13 cellular contexts compared by ENCODE assay signal in genomic region chr14:81529391-81529790, GRCh38. TPM values are rescaled to one million over a fixed set of nuclear protein-coding genes. Genes with fewer than 3 reads are reported as not detected.
DNase-seq lines count a peak whose midpoint lies in the region; ATAC-seq, FAIRE-seq and TF ChIP-seq lines count a peak whose summit lies in the region.
"Had no signal": no experiment of that assay in that cellular context is flagged by ENCODE, and none has a peak within 500 bp of the region (broad histone marks: within the 10 kb centered on the region; RNA-seq: fewer than 3 reads in every experiment).

No MANE protein-coding gene starts in this region.

- in situ Hi-C loops in IMR-90 (cut with MboI; ENCODE audit: low sequenced_read_pairs), result no loop called here

- H3K27me3 Mint-ChIP-seq in astrocyte (ENCODE audit: low read depth, unreplicated experiment) (no peaks in the 10 kb centered on the region), H9 (ENCODE audit: low read depth) (no peaks in the 10 kb centered on the region)

- no peaks in the 10 kb centered on the region for H3K36me3 Mint-ChIP-seq in astrocyte (ENCODE audit: low read depth, unreplicated experiment)
- H3K36me3 Mint-ChIP-seq in H9 (ENCODE audit: insufficient read depth in 1 of 3, low read depth in 3 of 3), result peaks cover 0 to 21% (median 14%) of the 10 kb centered on the region in 3 experiments; a peak in 5 of 7 replicates

- intact Hi-C loops in IMR-90 (cut with micrococcal nuclease), result no loop called here
- intact Hi-C loops in ascending aorta (cut with DNase I), result no loop called here

- no peak for TF ChIP-seq RAD21 in IMR-90 (IDR thresholded peaks at IDR 0.05; ENCODE audit: low read length)
- no peak for TF ChIP-seq RAD21 in liver (IDR thresholded peaks at IDR 0.05)

- no peak overlapping the region for H2AK9ac ChIP-seq in IMR-90 (replicated peaks; ENCODE audit: low read depth, low read length, poor library complexity)

- no TSS peak for BruUV-seq in IMR-90 (replicated peaks; lab: Mats Ljungman, UMichigan)

- H2BK12ac ChIP-seq in H9 (ENCODE audit: insufficient read length, low read depth, low read length), result no peak overlapping the region

- POLR2A ChIA-PET in IMR-90 (lab: Charles Lee; ENCODE audit: unreplicated experiment), result no interaction called here

- peaks cover 16 to 17% of the 10 kb centered on the region in 2 experiments; a peak in 3 of 4 replicates for H3K79me1 ChIP-seq in IMR-90 (ENCODE audit: low read depth in 1 of 2, low read length in 2 of 2)
- H3K79me1 ChIP-seq in H9 (ENCODE audit: insufficient read depth, low read depth, low read length, poor library complexity, severe bottlenecking), result no peaks in the 10 kb centered on the region

- H4K91ac ChIP-seq in IMR-90 (ENCODE audit: insufficient read depth, low read depth, low read length) (no peak overlapping the region), H9 (ENCODE audit: insufficient read length, low read depth, low read length) (no peak overlapping the region)

- H3K4me3 Mint-ChIP-seq in astrocyte (ENCODE audit: unreplicated experiment) (no peak overlapping the region), H9 (no peak overlapping the region)

- H2AFZ ChIP-seq in IMR-90 (replicated peaks; ENCODE audit: low read length, poor library complexity), result no peak overlapping the region
- H2AFZ ChIP-seq in astrocyte (ENCODE audit: low read depth, low read length), result no peak overlapping the region
- H2AFZ ChIP-seq in H9 (ENCODE audit: low read length), result no peak overlapping the region

- H3K4me2 ChIP-seq in IMR-90 (ENCODE audit: low read depth, low read length) (no peak overlapping the region), astrocyte (ENCODE audit: low read length) (no peak overlapping the region), H9 (ENCODE audit: insufficient read depth, insufficient read length, low read length) (no peak overlapping the region)

- H3K14ac ChIP-seq in IMR-90 (replicated peaks; ENCODE audit: low read depth, low read length) (no peak overlapping the region), H9 (ENCODE audit: insufficient read depth, low read length) (no peak overlapping the region)

- H3K27me3 ChIP-seq in IMR-90 (ENCODE audit: control insufficient read depth, insufficient read depth, low read length) (no peaks in the 10 kb centered on the region), astrocyte (ENCODE audit: insufficient read depth, low read length) (no peaks in the 10 kb centered on the region), liver (ENCODE audit: control insufficient read depth in 4 of 4, insufficient read depth in 4 of 4, low read length in 3 of 4) (no peaks in the 10 kb centered on the region), ascending aorta (no peaks in the 10 kb centered on the region), H9 (ENCODE audit: insufficient read depth, low read length) (no peaks in the 10 kb centered on the region)

- CTCF ChIA-PET in IMR-90 (lab: Yijun Ruan, JAX), result interaction anchor here (0.9 kb wide), 1 partner anchor 27 kb away, joined by 3 read pairs; no protein-coding TSS in a partner anchor

- dilution Hi-C loops in IMR-90 (cut with HindIII; ENCODE audit: low sequenced_read_pairs, unreplicated experiment), result no loop called here

- H3K27ac Mint-ChIP-seq in astrocyte (ENCODE audit: unreplicated experiment) (peak overlapping the region; percentile 92), H9 (no peak overlapping the region; a peak in 1 of 7 replicates)

- peak; percentile 17 for FAIRE-seq in astrocyte (lab: Jason Lieb, UNC)

- H3K9ac ChIP-seq in IMR-90 (ENCODE audit: low read depth, low read length), result no peak overlapping the region
- H3K9ac ChIP-seq in astrocyte (ENCODE audit: low read length), result no peak overlapping the region
- no peak overlapping the region for H3K9ac ChIP-seq in liver (ENCODE audit: low read depth in 1 of 2, low read length in 2 of 2)
- no peak overlapping the region for H3K9ac ChIP-seq in H9 (ENCODE audit: extremely low read depth, insufficient read length, low read length)

- H3K79me2 ChIP-seq in astrocyte (ENCODE audit: insufficient read depth, low read length) (peaks cover 59% of the 10 kb centered on the region), H9 (ENCODE audit: insufficient read depth, low read length) (no peaks in the 10 kb centered on the region)

- H4K8ac ChIP-seq in IMR-90 (ENCODE audit: low read depth in 2 of 2, low read length in 2 of 2) (no peak overlapping the region), H9 (replicated peaks; ENCODE audit: insufficient read length, low read depth, low read length) (no peak overlapping the region)

- WGBS in IMR-90 (ENCODE audit: extremely low coverage in 2 of 2, insufficient read length in 1 of 2), 2 experiments, result no CpG with 5 or more reads among the region's 2 CpGs
- WGBS in liver, result 26% methylated on average over 2 of the region's 2 CpGs
- WGBS in H9 (ENCODE audit: extremely low coverage, insufficient read length, low lambda C conversion rate), result no CpG with 5 or more reads among the region's 2 CpGs

- no peak for ATAC-seq in IMR-90 (ENCODE audit: low read depth)
- no peak for ATAC-seq in GM21515 (IDR thresholded peaks at IDR 0.05; ENCODE audit: unreplicated experiment)

- H3T11ph ChIP-seq in H9 (ENCODE audit: low read length), result no peak overlapping the region

- 0 out of 2 replicates have a peak overlapping the region, but pooled peaks have one; percentile 32 for H3K4ac ChIP-seq in IMR-90 (ENCODE audit: low read depth, low read length)
- no peak overlapping the region for H3K4ac ChIP-seq in H9 (ENCODE audit: low read depth, low read length)

- no peak overlapping the region for H3K27ac ChIP-seq in IMR-90 (ENCODE audit: insufficient read depth, low read length)
- H3K27ac ChIP-seq in astrocyte (ENCODE audit: low read depth, low read length), result no peak overlapping the region
- peak overlapping the region; percentile 5 to 16 for H3K27ac ChIP-seq in liver (ENCODE audit: low read depth in 1 of 2, low read length in 2 of 2)
- no peak overlapping the region for H3K27ac ChIP-seq in ascending aorta
- no peak overlapping the region for H3K27ac ChIP-seq in H9 (ENCODE audit: insufficient read length, low read depth, low read length)

- H3K9me3 ChIP-seq in IMR-90 (ENCODE audit: control insufficient read depth, insufficient read depth, low read length) (no peaks in the 10 kb centered on the region), astrocyte (ENCODE audit: insufficient read depth, low read depth, low read length) (no peaks in the 10 kb centered on the region), liver (ENCODE audit: control insufficient read depth in 4 of 4, low read length in 3 of 4) (no peaks in the 10 kb centered on the region), ascending aorta (no peaks in the 10 kb centered on the region), H9 (ENCODE audit: control insufficient read depth, low read depth, low read length) (no peaks in the 10 kb centered on the region)
- H3K9me3 ChIP-seq: HAP-1 had no signal

- H3K9me3 Mint-ChIP-seq in astrocyte (ENCODE audit: unreplicated experiment) (no peaks in the 10 kb centered on the region), H9 (no peaks in the 10 kb centered on the region)

- TF ChIP-seq CTCF in IMR-90 (conservative IDR thresholded peaks at IDR 0.05; ENCODE audit: low read depth, low read length), result no peak
- TF ChIP-seq CTCF in astrocyte (IDR thresholded peaks at IDR 0.05; ENCODE audit: insufficient read depth, low read depth, low read length), result no peak
- no peak for TF ChIP-seq CTCF in liver (IDR thresholded peaks at IDR 0.05; ENCODE audit: low read depth, low read length, missing input control)
- TF ChIP-seq CTCF in ascending aorta (IDR thresholded peaks at IDR 0.05), result no peak
- TF ChIP-seq CTCF in H9 (conservative IDR thresholded peaks at IDR 0.05), result no peak

- no peak overlapping the region for H3K18ac ChIP-seq in IMR-90 (ENCODE audit: low read depth, low read length)
- no peak overlapping the region for H3K18ac ChIP-seq in H9 (ENCODE audit: insufficient read length, low read depth, low read length)

- peak; percentile 14 to 26 for DNase-seq in AML-193 (lab: John Stamatoyannopoulos, UW)
- DNase-seq in IMR-90, result peak; percentile 63
- no peak for DNase-seq in astrocyte (ENCODE audit: low read depth)
- DNase-seq in ascending aorta (ENCODE audit: low spot score in 2 of 2), result no peak
- DNase-seq in putamen (ENCODE audit: low spot score), result no peak
- no peak for DNase-seq in H9
- DNase-seq: anterior cingulate cortex; NCI-H1694; posterior cingulate gyrus; stimulated activated CD4-positive, alpha-beta T cell treated with anti-CD3 and anti-CD28 coated beads, Interleukin-2, amount 100 ng/mL, for 48 hours had no signal

- no peaks in the 10 kb centered on the region for H3K9me1 ChIP-seq in IMR-90 (ENCODE audit: insufficient read depth, low read length)

- H2BK15ac ChIP-seq in IMR-90 (ENCODE audit: low read depth, low read length), result no peak overlapping the region
- H2BK15ac ChIP-seq in H9 (ENCODE audit: low read depth, low read length), result no peak overlapping the region

- H3K56ac ChIP-seq in IMR-90 (ENCODE audit: extremely low read depth, insufficient read depth, low read length), result no peak overlapping the region
- no peak overlapping the region for H3K56ac ChIP-seq in H9 (ENCODE audit: insufficient read length, low read depth, low read length)

- H3K23me2 ChIP-seq in H9 (ENCODE audit: insufficient read length, low read depth, low read length, poor library complexity, severe bottlenecking), result peaks cover 6% of the 10 kb centered on the region

- H2BK20ac ChIP-seq in IMR-90 (ENCODE audit: low read depth, low read length) (no peak overlapping the region), H9 (ENCODE audit: low read depth, low read length, poor library complexity, severe bottlenecking) (no peak overlapping the region)

- H3K36me3 ChIP-seq in IMR-90 (ENCODE audit: control insufficient read depth, insufficient read depth, low read length) (peaks cover 5% of the 10 kb centered on the region), astrocyte (ENCODE audit: insufficient read depth, low read length) (peaks cover 7% of the 10 kb centered on the region), liver (ENCODE audit: control insufficient read depth in 4 of 4, insufficient read depth in 3 of 4, low read depth in 1 of 4, low read length in 3 of 4) (peaks cover 1 to 9% (median 5%) of the 10 kb centered on the region in 4 donors), ascending aorta (peaks cover 3 to 17% of the 10 kb centered on the region in 2 donors)

- H4K5ac ChIP-seq in IMR-90 (ENCODE audit: low read depth, low read length) (no peak overlapping the region), H9 (ENCODE audit: insufficient read length, low read depth, low read length) (no peak overlapping the region)

- H3K23ac ChIP-seq in IMR-90 (ENCODE audit: low read depth, low read length), result no peak overlapping the region
- no peak overlapping the region for H3K23ac ChIP-seq in H9 (ENCODE audit: insufficient read length, low read depth, low read length)

- H2BK120ac ChIP-seq in IMR-90 (ENCODE audit: low read depth, low read length), result no peak overlapping the region
- H2BK120ac ChIP-seq in H9 (ENCODE audit: low read depth, low read length, poor library complexity, severe bottlenecking), result no peak overlapping the region

- H2AK5ac ChIP-seq in IMR-90 (ENCODE audit: low read depth, low read length), result no peak overlapping the region
- H2AK5ac ChIP-seq in H9 (ENCODE audit: insufficient read length, low read length), result no peak overlapping the region

- H2BK5ac ChIP-seq in IMR-90 (ENCODE audit: low read depth, low read length, poor library complexity, severe bottlenecking), result no peak overlapping the region
- no peak overlapping the region for H2BK5ac ChIP-seq in H9 (ENCODE audit: insufficient read length, low read length)

- H3K4me3 ChIP-seq in IMR-90 (ENCODE audit: insufficient read depth, low read depth, low read length), result no peak overlapping the region
- no peak overlapping the region for H3K4me3 ChIP-seq in astrocyte (ENCODE audit: insufficient read depth, low read depth, low read length)
- H3K4me3 ChIP-seq in liver (ENCODE audit: low read depth in 1 of 3, low read length in 3 of 3), result peak overlapping the region in 1 of 3 donors; percentile 20
- no peak overlapping the region for H3K4me3 ChIP-seq in ascending aorta
- H3K4me3 ChIP-seq: HAP-1 had no signal

- peaks cover 6% of the 10 kb centered on the region for H3K4me1 Mint-ChIP-seq in astrocyte (ENCODE audit: low read depth, unreplicated experiment)
- peaks cover 5% of the 10 kb centered on the region in 2 experiments for H3K4me1 Mint-ChIP-seq in H9

- no peaks in the 10 kb centered on the region for H3K4me1 ChIP-seq in IMR-90 (ENCODE audit: control insufficient read depth, insufficient read depth, low read length)
- H3K4me1 ChIP-seq in astrocyte (ENCODE audit: insufficient read depth, low read length), result peaks cover 6% of the 10 kb centered on the region
- peaks cover 4 to 54% (median 37%) of the 10 kb centered on the region in 4 donors for H3K4me1 ChIP-seq in liver (ENCODE audit: control insufficient read depth in 4 of 4, insufficient read depth in 4 of 4, low read length in 3 of 4)
- peaks cover 0 to 22% of the 10 kb centered on the region in 2 donors for H3K4me1 ChIP-seq in ascending aorta
- no peaks in the 10 kb centered on the region for H3K4me1 ChIP-seq in H9 (ENCODE audit: insufficient read depth, low read length)

- H4K20me1 ChIP-seq in IMR-90 (ENCODE audit: insufficient read depth, low read length), result no peaks in the 10 kb centered on the region; the same call in 1 of the 2 replicates
- peaks cover 56% of the 10 kb centered on the region for H4K20me1 ChIP-seq in astrocyte (ENCODE audit: insufficient read depth, low read length)
- no peaks in the 10 kb centered on the region for H4K20me1 ChIP-seq in H9 (ENCODE audit: control insufficient read depth, insufficient read depth, insufficient read length)

- TF ChIP-seq POLR2A in IMR-90 (IDR thresholded peaks at IDR 0.05; ENCODE audit: low read depth, low read length), result no peak

RNA-seq across cellular contexts. Expression of gene SEL1L, which starts 4.3 kb away (rescaled TPM):
- total RNA-seq in IMR-90 (2012; rRNA removed) (62.4 and 78.9 TPM in 2 replicates), astrocyte (108 and 117 TPM in 2 replicates), liver (100 to 1,000 TPM in 1 of 2 donors, 10 to 100 TPM in 1; 44.9 to 117 TPM), ascending aorta (37.3 TPM), H9 (2021) (27.5 and 29.3 TPM in 2 replicates)
- polyA plus RNA-seq in IMR-90 (2012; rRNA removed) (16.9 and 21.0 TPM in 2 replicates), liver (10 to 100 TPM; 40.7 to 46.3 TPM)
- 18.6 and 19.0 TPM in 2 replicates for polyA plus RNA-seq in IMR-90 (2012; cell fraction: cytosol; rRNA removed)
- 11.6 and 34.0 TPM in 2 replicates for polyA plus RNA-seq in IMR-90 (2012; cell fraction: nucleus; rRNA removed; ENCODE audit: low replicate concordance)

Comparison
In these comparisons a context has a peak if more than half of its experiments do, and no peak if none do; other contexts are left out.
1. DNase-seq: peak in AML-193 (2 of 2) and IMR-90 (single experiment); none in astrocyte (single experiment), ascending aorta (0 of 2), putamen (single experiment) and H9 (single experiment).
2. H3K27ac ChIP-seq: peak in liver (2 of 2); none in IMR-90 (single experiment), astrocyte (single experiment), ascending aorta (0 of 2) and H9 (single experiment).